Comparison of ENCODE assay signal across 14 cellular contexts in genomic region chr20:33814238-33814712, GRCh38. TPM values are rescaled to one million over a fixed set of nuclear protein-coding genes. Genes with fewer than 3 reads are reported as not detected.
A peak's percentile ranks its signal among the peaks of the same experiment; 100 is the strongest.
DNase-seq lines count a peak whose midpoint lies in the region; ATAC-seq and TF ChIP-seq lines count a peak whose summit lies in the region.
"Had no signal": no experiment of that assay in that cellular context is flagged by ENCODE, and none has a peak within 500 bp of the region (broad histone marks: within the 10 kb centered on the region; RNA-seq: fewer than 3 reads in every experiment).

No MANE protein-coding gene starts in this region.

- TF ChIP-seq EP300 in SK-N-SH (IDR thresholded peaks at IDR 0.05; ENCODE audit: borderline replicate concordance in 1 of 2, low read depth in 1 of 2, low read length in 1 of 2): no peak

- H3K27ac ChIP-seq in SK-N-SH (ENCODE audit: low read depth in 2 of 2, low read length in 1 of 2) (no peak overlapping the region), Peyer's patch (peak overlapping the region in 2 of 4 donors; percentile 98 to 99)

- CTCF ChIA-PET in SK-N-SH (lab: Yijun Ruan, JAX): interaction anchor here (0.7 to 1.7 kb wide), 3 partner anchors 9 to 22 kb away, joined by 3 to 5 read pairs (median 3); no protein-coding TSS in a partner anchor

- peaks cover 61% of the 10 kb centered on the region for H3K36me3 Mint-ChIP-seq in dendritic cell treated with granulocyte-macrophage colony-stimulating factor and Interleukin-4, amounts not matched to agents 40 ng/mL and 50 ng/mL, for 4 days (ENCODE audit: low read depth)
- peaks cover 4% of the 10 kb centered on the region for H3K36me3 Mint-ChIP-seq in progenitor cell of endocrine pancreas (ENCODE audit: insufficient read depth)

- peaks cover 7 to 22% of the 10 kb centered on the region in 2 experiments; a peak in 2 of 4 replicates for H3K4me1 ChIP-seq in SK-N-SH (ENCODE audit: control insufficient read depth in 1 of 2, insufficient read depth in 2 of 2, low read depth in 1 of 2, low read length in 1 of 2)
- peaks cover 0 to 55% (median 11%) of the 10 kb centered on the region in 4 donors for H3K4me1 ChIP-seq in Peyer's patch

- ATAC-seq in SK-N-SH treated with all-trans-retinoic acid at 6 μM for 48 hours: no peak
- no peak for ATAC-seq in HG03378 (IDR thresholded peaks at IDR 0.05; ENCODE audit: unreplicated experiment)
- no peak for ATAC-seq in GM21423 (IDR thresholded peaks at IDR 0.05; ENCODE audit: unreplicated experiment)

- H3K27ac Mint-ChIP-seq in dendritic cell treated with granulocyte-macrophage colony-stimulating factor and Interleukin-4, amounts not matched to agents 40 ng/mL and 50 ng/mL, for 4 days: no peak overlapping the region
- H3K27ac Mint-ChIP-seq in progenitor cell of endocrine pancreas: peak overlapping the region; percentile 8

- 94% methylated on average over 5 of the region's 5 CpGs for WGBS in SK-N-SH (ENCODE audit: low lambda C conversion rate)

- no peak overlapping the region for H3K9ac ChIP-seq in SK-N-SH

- POLR2A ChIA-PET in SK-N-SH (lab: Yijun Ruan, JAX): no interaction called here

- peaks cover 3 to 4% of the 10 kb centered on the region in 2 experiments for H3K36me3 ChIP-seq in SK-N-SH (replicated peaks in 1 of 2; ENCODE audit: control insufficient read depth in 1 of 2, insufficient read depth in 2 of 2, low read length in 1 of 2)
- peaks cover 0 to 7% (median 0%) of the 10 kb centered on the region in 3 donors for H3K36me3 ChIP-seq in Peyer's patch

- peak overlapping the region; percentile 20 for H3K4me3 Mint-ChIP-seq in dendritic cell treated with granulocyte-macrophage colony-stimulating factor and Interleukin-4, amounts not matched to agents 40 ng/mL and 50 ng/mL, for 4 days
- H3K4me3 Mint-ChIP-seq in progenitor cell of endocrine pancreas (ENCODE audit: low read depth): peak overlapping the region; percentile 12

- TF ChIP-seq RAD21 in SK-N-SH (IDR thresholded peaks at IDR 0.05; ENCODE audit: low read length): no peak

- peaks cover 68% of the 10 kb centered on the region for H4K20me1 ChIP-seq in SK-N-SH (ENCODE audit: insufficient read depth)

- DNase-seq in SK-N-SH (no peak), Peyer's patch (peak in 2 of 3 donors; percentile 73 to 79), progenitor cell of endocrine pancreas (ENCODE audit: low spot score, unreplicated experiment) (no peak), hippocampal formation (lab: John Stamatoyannopoulos, UW) (no peak)
- DNase-seq: 8988T, cortex of kidney, head of caudate nucleus, spleen, SW 1271 had no signal

- H3K4me3 ChIP-seq in SK-N-SH (ENCODE audit: low read depth in 2 of 2, low read length in 1 of 2): no peak overlapping the region
- peak overlapping the region in 2 of 4 donors; percentile 91 to 99 for H3K4me3 ChIP-seq in Peyer's patch

- H3K4me1 Mint-ChIP-seq in dendritic cell treated with granulocyte-macrophage colony-stimulating factor and Interleukin-4, amounts not matched to agents 40 ng/mL and 50 ng/mL, for 4 days (ENCODE audit: low read depth): peaks cover 74% of the 10 kb centered on the region
- peaks cover 37% of the 10 kb centered on the region for H3K4me1 Mint-ChIP-seq in progenitor cell of endocrine pancreas (ENCODE audit: low read depth)

- H3K27me3 ChIP-seq in SK-N-SH (ENCODE audit: insufficient read depth) (no peaks in the 10 kb centered on the region), Peyer's patch (no peaks in the 10 kb centered on the region)
- H3K27me3 ChIP-seq: spleen had no signal

- TF ChIP-seq CTCF in SK-N-SH (IDR thresholded peaks at IDR 0.05) (no peak), Peyer's patch (IDR thresholded peaks at IDR 0.05) (no peak), progenitor cell of endocrine pancreas (IDR thresholded peaks at IDR 0.05; ENCODE audit: unreplicated experiment) (no peak)

- H3K27me3 Mint-ChIP-seq in dendritic cell treated with granulocyte-macrophage colony-stimulating factor and Interleukin-4, amounts not matched to agents 40 ng/mL and 50 ng/mL, for 4 days: no peaks in the 10 kb centered on the region
- no peaks in the 10 kb centered on the region for H3K27me3 Mint-ChIP-seq in progenitor cell of endocrine pancreas

- intact Hi-C loops in dendritic cell treated with granulocyte-macrophage colony-stimulating factor and Interleukin-4, amounts not matched to agents 40 ng/mL and 50 ng/mL, for 4 days (cut with micrococcal nuclease): loop anchor here (5.0 kb wide), 1 partner anchor 82 kb away; the partner anchor contains the start of gene ZNF341

- H3K79me2 ChIP-seq in SK-N-SH (ENCODE audit: insufficient read depth): peaks cover 80% of the 10 kb centered on the region

- no peaks in the 10 kb centered on the region for H3K9me3 Mint-ChIP-seq in dendritic cell treated with granulocyte-macrophage colony-stimulating factor and Interleukin-4, amounts not matched to agents 40 ng/mL and 50 ng/mL, for 4 days
- no peaks in the 10 kb centered on the region for H3K9me3 Mint-ChIP-seq in progenitor cell of endocrine pancreas (ENCODE audit: low read depth)
- H3K9me3 Mint-ChIP-seq: mesothelial cell of epicardium had no signal

- H3K9me2 ChIP-seq in SK-N-SH: no peaks in the 10 kb centered on the region

- no peak overlapping the region for H2AFZ ChIP-seq in SK-N-SH (ENCODE audit: low read depth)

- TF ChIP-seq POLR2A in Peyer's patch (IDR thresholded peaks at IDR 0.05): peak; percentile 33 to 57

- H3K4me2 ChIP-seq in SK-N-SH: peak overlapping the region; percentile 97; the same call in 1 of the 2 replicates

- H3K9me3 ChIP-seq in SK-N-SH (no peaks in the 10 kb centered on the region), Peyer's patch (no peaks in the 10 kb centered on the region)
- H3K9me3 ChIP-seq: spleen had no signal

- H3F3A ChIP-seq in SK-N-SH (replicated peaks; ENCODE audit: insufficient read depth): peaks cover 13% of the 10 kb centered on the region

TF ChIP-seq in SK-N-SH, 30 proteins besides CTCF, POLR2A, EP300 and RAD21 (continues in another document):
- no peak for TF ChIP-seq ZBTB33 (IDR thresholded peaks at IDR 0.05; ENCODE audit: borderline replicate concordance, low read depth)
- no peak for TF ChIP-seq MAX (IDR thresholded peaks at IDR 0.05; ENCODE audit: low read depth)
- no peak for TF ChIP-seq SMC3 (IDR thresholded peaks at IDR 0.05; ENCODE audit: low read depth, low read length)
- no peak for TF ChIP-seq POLR2AphosphoS5 (IDR thresholded peaks at IDR 0.05; ENCODE audit: low read depth, low read length)
- TF ChIP-seq GABPA (IDR thresholded peaks at IDR 0.05; ENCODE audit: low read depth): no peak
- no peak for TF ChIP-seq JUND (IDR thresholded peaks at IDR 0.05)
- no peak for TF ChIP-seq YY1 (IDR thresholded peaks at IDR 0.05; ENCODE audit: low read depth)
- TF ChIP-seq EZH2phosphoT487 (IDR thresholded peaks at IDR 0.05; ENCODE audit: borderline replicate concordance, low read depth): no peak

TF ChIP-seq in SK-N-SH treated with all-trans-retinoic acid at 6 μM for 48 hours, 23 proteins besides CTCF, POLR2A, EP300 and RAD21:
- TF ChIP-seq TOX (CRISPR knock-in tag; IDR thresholded peaks at IDR 0.05; ENCODE audit: borderline replicate concordance): no peak

RNA-seq across cellular contexts. Expression of gene CHMP4B, which starts 3.1 kb away (rescaled TPM):
- polyA plus RNA-seq in SK-N-SH (2012; rRNA removed): 83.1 and 123 TPM in 2 replicates
- polyA plus RNA-seq in SK-N-SH (2012; cell fraction: cytosol; rRNA removed): 141 and 151 TPM in 2 replicates
- 28.4 and 33.7 TPM in 2 replicates for polyA plus RNA-seq in SK-N-SH (2012; cell fraction: nucleus; rRNA removed)
- 100 to 1,000 TPM in 3 of 4 donors, 10 to 100 TPM in 1; 80.0 to 137 (median 111) TPM for total RNA-seq in Peyer's patch
- 136 and 137 TPM in 2 replicates for total RNA-seq in progenitor cell of endocrine pancreas

Comparison
In these comparisons a context has a peak if more than half of its experiments do, and no peak if none do; other contexts are left out.
1. DNase-seq: peak in Peyer's patch (2 of 3); none in SK-N-SH (single experiment), progenitor cell of endocrine pancreas (single experiment) and hippocampal formation (0 of 2).